Comparison of ENCODE assay signal across 25 cellular contexts in the genomic region with DNA sequence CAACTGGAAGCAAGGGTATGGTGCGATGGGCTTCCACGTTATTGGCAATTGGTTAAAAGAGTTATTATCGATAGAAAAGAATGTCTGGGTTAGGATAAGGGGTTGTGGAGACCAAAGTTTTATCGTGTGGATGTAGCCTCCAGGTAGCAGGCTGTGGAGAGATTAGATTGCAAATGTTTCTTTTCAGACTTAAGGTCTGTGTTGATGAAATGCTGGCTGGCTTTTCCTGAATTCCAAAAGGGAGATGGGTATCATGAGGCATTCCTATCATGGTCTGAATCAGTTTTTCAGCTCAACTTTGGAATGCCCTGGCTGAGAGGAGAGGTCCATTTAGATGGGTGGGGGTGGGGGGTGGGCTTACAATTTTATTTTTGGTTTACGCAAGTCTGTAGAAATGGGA.
"Had no signal": no experiment of that assay in that cellular context is flagged by ENCODE, and none has a peak within 500 bp of the region (broad histone marks: within the 10 kb centered on the region; RNA-seq: fewer than 3 reads in every experiment).

No MANE protein-coding gene starts in this region.

- H3K4me1 ChIP-seq: colonic mucosa, esophagus muscularis mucosa, foreskin keratinocyte, gastrocnemius medialis, gastroesophageal sphincter, heart left ventricle, heart right ventricle had no signal

- H3K4me3 ChIP-seq: colonic mucosa, coronary artery, dorsolateral prefrontal cortex, esophagus muscularis mucosa, esophagus squamous epithelium, gastrocnemius medialis, gastroesophageal sphincter, heart left ventricle, heart right ventricle had no signal

- H3K9me3 Mint-ChIP-seq: endodermal cell had no signal

- ATAC-seq: effector memory CD8-positive, alpha-beta T cell; esophagus mucosa; foreskin keratinocyte; gastrocnemius medialis; gastroesophageal sphincter; heart left ventricle; heart right ventricle had no signal

- H3K4me3 Mint-ChIP-seq: dendritic cell treated with granulocyte-macrophage colony-stimulating factor and Interleukin-4, amounts not matched to agents 40 ng/mL and 50 ng/mL, for 4 days; effector memory CD8-positive, alpha-beta T cell; endodermal cell had no signal

- H3K27ac ChIP-seq: colonic mucosa, coronary artery, dorsolateral prefrontal cortex, epithelial cell of prostate, esophagus muscularis mucosa, esophagus squamous epithelium, foreskin keratinocyte, gastrocnemius medialis, gastroesophageal sphincter, heart left ventricle, heart right ventricle had no signal

- H3K27me3 ChIP-seq: colonic mucosa, dorsolateral prefrontal cortex, esophagus muscularis mucosa, esophagus squamous epithelium, foreskin keratinocyte, gastrocnemius medialis, gastroesophageal sphincter, heart right ventricle had no signal

- H3K36me3 ChIP-seq: colonic mucosa, esophagus muscularis mucosa, esophagus squamous epithelium, gastrocnemius medialis, gastroesophageal sphincter, heart left ventricle, heart right ventricle had no signal

- H3K9me3 ChIP-seq: colonic mucosa, esophagus muscularis mucosa, esophagus squamous epithelium, gastrocnemius medialis, gastroesophageal sphincter, heart right ventricle had no signal

- DNase-seq: colonic mucosa; cortex of kidney; dermis blood vessel endothelial cell; dorsolateral prefrontal cortex; effector CD4-positive, alpha-beta T cell; effector CD8-positive, alpha-beta T cell; effector memory CD4-positive, alpha-beta T cell; effector memory CD8-positive, alpha-beta T cell; endodermal cell; erythroblast; esophagus squamous epithelium; foreskin fibroblast; foreskin keratinocyte; foreskin melanocyte; gastrocnemius medialis; glutamatergic neuron; head of caudate nucleus; heart left ventricle; heart right ventricle had no signal

- H3K27me3 Mint-ChIP-seq: dendritic cell treated with granulocyte-macrophage colony-stimulating factor and Interleukin-4, amounts not matched to agents 40 ng/mL and 50 ng/mL, for 4 days; effector memory CD8-positive, alpha-beta T cell had no signal

- H3K27ac Mint-ChIP-seq: dendritic cell treated with granulocyte-macrophage colony-stimulating factor and Interleukin-4, amounts not matched to agents 40 ng/mL and 50 ng/mL, for 4 days; effector memory CD8-positive, alpha-beta T cell; endodermal cell had no signal
